In the genomic region with DNA sequence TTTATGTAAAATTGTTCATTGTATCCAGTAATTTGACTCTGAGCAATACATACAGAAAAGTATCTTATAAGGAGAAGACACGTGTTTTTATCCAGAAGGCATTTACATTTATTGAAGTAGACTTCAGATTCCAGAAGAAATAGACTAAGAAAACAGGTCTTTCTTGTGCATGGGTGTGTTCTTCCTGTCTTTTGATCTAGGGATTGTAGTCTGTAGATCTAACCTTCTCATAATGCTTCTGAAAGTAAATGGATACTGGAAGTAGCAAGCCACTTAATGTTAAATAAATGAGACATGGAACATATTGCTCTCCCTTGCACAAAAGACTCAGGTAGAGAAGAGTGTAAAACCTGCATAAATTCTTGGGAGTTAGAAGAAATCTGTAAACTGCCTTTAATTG, we compare ENCODE assay signal across 19 cellular contexts.
"Had no signal": no experiment of that assay in that cellular context is flagged by ENCODE, and none has a peak within 500 bp of the region (broad histone marks: within the 10 kb centered on the region; RNA-seq: fewer than 3 reads in every experiment).

No MANE protein-coding gene starts in this region.

- H3K27me3 Mint-ChIP-seq: dendritic cell treated with granulocyte-macrophage colony-stimulating factor and Interleukin-4, amounts not matched to agents 40 ng/mL and 50 ng/mL, for 4 days; effector memory CD8-positive, alpha-beta T cell; naive B cell had no signal

- H3K27me3 ChIP-seq: esophagus squamous epithelium, gastroesophageal sphincter, neutrophil, ovary had no signal

- DNase-seq: effector memory CD8-positive, alpha-beta T cell; esophagus squamous epithelium; foreskin fibroblast; glutamatergic neuron; islet precursor cell; left cardiac atrium; left ventricle myocardium inferior; mesendoderm; naive B cell; ovary; right cardiac atrium; stimulated activated CD4-positive, alpha-beta T cell treated with anti-CD3 and anti-CD28 coated beads, Interleukin-2, amount 100 ng/mL, for 48 hours; stimulated activated naive CD4-positive, alpha-beta T cell treated with Interleukin-2 at 50 U/mL for 16 hours; trophoblast cell had no signal

- H3K27ac Mint-ChIP-seq: dendritic cell treated with granulocyte-macrophage colony-stimulating factor and Interleukin-4, amounts not matched to agents 40 ng/mL and 50 ng/mL, for 4 days; effector memory CD8-positive, alpha-beta T cell; naive B cell had no signal

- H3K4me1 ChIP-seq: esophagus squamous epithelium, gastroesophageal sphincter, left ventricle myocardium inferior had no signal

- ATAC-seq: effector memory CD8-positive, alpha-beta T cell; gastroesophageal sphincter; left cardiac atrium; right cardiac atrium had no signal

- H3K36me3 ChIP-seq: esophagus squamous epithelium, gastroesophageal sphincter, left ventricle myocardium inferior, neutrophil, ovary had no signal

- H3K9me3 ChIP-seq: esophagus squamous epithelium, gastroesophageal sphincter, neutrophil, ovary had no signal

- H3K27ac ChIP-seq: esophagus squamous epithelium, gastroesophageal sphincter, left ventricle myocardium inferior, neutrophil, ovary had no signal

- H3K4me3 Mint-ChIP-seq: dendritic cell treated with granulocyte-macrophage colony-stimulating factor and Interleukin-4, amounts not matched to agents 40 ng/mL and 50 ng/mL, for 4 days; effector memory CD8-positive, alpha-beta T cell; naive B cell had no signal

- H3K36me3 Mint-ChIP-seq: naive B cell had no signal

- H3K4me3 ChIP-seq: esophagus squamous epithelium, gastroesophageal sphincter, left ventricle myocardium inferior, lung, ovary, smooth muscle cell had no signal
